ENCODE assay signal across 11 cellular contexts in genomic region chr1:226568077-226568831, GRCh38. TPM values are rescaled to one million over a fixed set of nuclear protein-coding genes. Genes with fewer than 3 reads are reported as not detected.
DNase-seq lines count a peak whose midpoint lies in the region; ATAC-seq, FAIRE-seq and TF ChIP-seq lines count a peak whose summit lies in the region.
"Had no signal": no experiment of that assay in that cellular context is flagged by ENCODE, and none has a peak within 500 bp of the region (broad histone marks: within the 10 kb centered on the region; RNA-seq: fewer than 3 reads in every experiment).

No MANE protein-coding gene starts in this region.

- no peaks in the 10 kb centered on the region for H3K36me3 Mint-ChIP-seq in neural progenitor cell
- H3K36me3 Mint-ChIP-seq in activated T-helper 1 cell treated with anti-CD3 and anti-CD28 coated beads, Interleukin-12 subunit alpha, Interleukin-12 subunit beta, Interleukin-2, Interleukin-4 antibody, amounts not matched to agents 30 ng/mL and 10 ng/mL and 1 ng/mL, durations not matched to agents 14 hours and 24 hours and 36 hours (ENCODE audit: low read depth), result no peaks in the 10 kb centered on the region

- no peaks in the 10 kb centered on the region for H4K20me1 ChIP-seq in MM.1S (ENCODE audit: insufficient read depth, low read length)
- H4K20me1 ChIP-seq in neural progenitor cell (ENCODE audit: low read depth), result no peaks in the 10 kb centered on the region

- H3K27ac ChIP-seq in MM.1S (ENCODE audit: low read length), result no peak overlapping the region
- no peak overlapping the region for H3K27ac ChIP-seq in neural progenitor cell

- peaks cover 13% of the 10 kb centered on the region for H3K4me1 Mint-ChIP-seq in neural progenitor cell
- no peaks in the 10 kb centered on the region for H3K4me1 Mint-ChIP-seq in activated T-helper 1 cell treated with anti-CD3 and anti-CD28 coated beads, Interleukin-12 subunit alpha, Interleukin-12 subunit beta, Interleukin-2, Interleukin-4 antibody, amounts not matched to agents 30 ng/mL and 10 ng/mL and 1 ng/mL, durations not matched to agents 14 hours and 24 hours and 36 hours (ENCODE audit: low read depth)

- TF ChIP-seq CTCF in MM.1S (IDR thresholded peaks at IDR 0.05; ENCODE audit: low read length), result peak; percentile 25; the same call in 1 of the 2 replicates
- peak; percentile 21 for TF ChIP-seq CTCF in fibroblast of mammary gland (conservative IDR thresholded peaks at IDR 0.05; ENCODE audit: control insufficient read depth, insufficient read depth, low read depth, low read length)
- peak; percentile 46 for TF ChIP-seq CTCF in neural progenitor cell (IDR thresholded peaks at IDR 0.05)

- H3K9me3 ChIP-seq in MM.1S (replicated peaks; ENCODE audit: insufficient read depth, low read length) (no peaks in the 10 kb centered on the region), neural progenitor cell (ENCODE audit: low read depth) (no peaks in the 10 kb centered on the region)
- H3K9me3 ChIP-seq: Peyer's patch had no signal

- H3K4me3 ChIP-seq in MM.1S (ENCODE audit: low read length) (no peak overlapping the region), fibroblast of mammary gland (ENCODE audit: control insufficient read depth, low read depth, low read length) (no peak overlapping the region), neural progenitor cell (no peak overlapping the region)
- H3K4me3 ChIP-seq: Peyer's patch had no signal

- no peak overlapping the region for H3K4me3 Mint-ChIP-seq in neural progenitor cell
- H3K4me3 Mint-ChIP-seq in activated T-helper 1 cell treated with anti-CD3 and anti-CD28 coated beads, Interleukin-12 subunit alpha, Interleukin-12 subunit beta, Interleukin-2, Interleukin-4 antibody, amounts not matched to agents 30 ng/mL and 10 ng/mL and 1 ng/mL, durations not matched to agents 14 hours and 24 hours and 36 hours, result no peak overlapping the region

- H3K27me3 ChIP-seq in MM.1S (replicated peaks; ENCODE audit: insufficient read depth, low read length) (no peaks in the 10 kb centered on the region), neural progenitor cell (no peaks in the 10 kb centered on the region)
- H3K27me3 ChIP-seq: Peyer's patch had no signal

- DNase-seq in D341Med (ENCODE audit: low spot score) (peak; percentile 70), MM.1S (no peak), fibroblast of mammary gland (ENCODE audit: low read depth) (peak; percentile 15), neural progenitor cell (ENCODE audit: low spot score) (peak; percentile 22), GM12891 (ENCODE audit: insufficient read length, low spot score) (no peak)
- DNase-seq in activated T-helper 1 cell treated with anti-CD3 and anti-CD28 coated beads, Interleukin-12 subunit alpha, Interleukin-12 subunit beta, Interleukin-2, Interleukin-4 antibody, amounts not matched to agents 30 ng/mL and 10 ng/mL and 1 ng/mL, durations not matched to agents 14 hours and 24 hours and 36 hours (ENCODE audit: low spot score), result no peak
- DNase-seq: stimulated activated CD4-positive, alpha-beta T cell treated with anti-CD3 and anti-CD28 coated beads, Interleukin-12 subunit alpha, Interleukin-12 subunit beta, amount 100 ng/mL, for 4 hours had no signal

- no peaks in the 10 kb centered on the region for H3F3A ChIP-seq in MM.1S (ENCODE audit: insufficient read depth, low read length)
- H3F3A ChIP-seq in neural progenitor cell (ENCODE audit: low read depth), result no peaks in the 10 kb centered on the region

- H3K27ac Mint-ChIP-seq in neural progenitor cell, result no peak overlapping the region
- H3K27ac Mint-ChIP-seq in activated T-helper 1 cell treated with anti-CD3 and anti-CD28 coated beads, Interleukin-12 subunit alpha, Interleukin-12 subunit beta, Interleukin-2, Interleukin-4 antibody, amounts not matched to agents 30 ng/mL and 10 ng/mL and 1 ng/mL, durations not matched to agents 14 hours and 24 hours and 36 hours, result no peak overlapping the region
- H3K27ac Mint-ChIP-seq: activated T-helper 2 cell treated with anti-CD3 and anti-CD28 coated beads, Interferon-gamma antibody, Interleukin-2, Interleukin-4, amounts not matched to agents 10 μg/mL and 5 μg/mL and 100 μg/mL, durations not matched to agents 14 hours and 24 hours and 36 hours had no signal

- no peaks in the 10 kb centered on the region for H3K79me2 ChIP-seq in MM.1S (ENCODE audit: low read length)
- no peaks in the 10 kb centered on the region for H3K79me2 ChIP-seq in neural progenitor cell (ENCODE audit: low read depth)

- no peak for FAIRE-seq in GM12891 (lab: Jason Lieb, UNC)

- H3K9ac ChIP-seq in MM.1S (ENCODE audit: low read length) (no peak overlapping the region), neural progenitor cell (no peak overlapping the region)

- peaks cover 2% of the 10 kb centered on the region for H3K9me3 Mint-ChIP-seq in neural progenitor cell
- H3K9me3 Mint-ChIP-seq in activated T-helper 1 cell treated with anti-CD3 and anti-CD28 coated beads, Interleukin-12 subunit alpha, Interleukin-12 subunit beta, Interleukin-2, Interleukin-4 antibody, amounts not matched to agents 30 ng/mL and 10 ng/mL and 1 ng/mL, durations not matched to agents 14 hours and 24 hours and 36 hours, result no peaks in the 10 kb centered on the region
- H3K9me3 Mint-ChIP-seq: activated T-helper 2 cell treated with anti-CD3 and anti-CD28 coated beads, Interferon-gamma antibody, Interleukin-2, Interleukin-4, amounts not matched to agents 10 μg/mL and 5 μg/mL and 100 μg/mL, durations not matched to agents 14 hours and 24 hours and 36 hours had no signal

- H3K27me3 Mint-ChIP-seq in neural progenitor cell (ENCODE audit: insufficient read depth, low read depth), result peaks cover 3% of the 10 kb centered on the region
- H3K27me3 Mint-ChIP-seq in activated T-helper 1 cell treated with anti-CD3 and anti-CD28 coated beads, Interleukin-12 subunit alpha, Interleukin-12 subunit beta, Interleukin-2, Interleukin-4 antibody, amounts not matched to agents 30 ng/mL and 10 ng/mL and 1 ng/mL, durations not matched to agents 14 hours and 24 hours and 36 hours (ENCODE audit: insufficient read depth), result peaks cover 16% of the 10 kb centered on the region

- no peak for TF ChIP-seq POLR2A in GM12891 (IDR thresholded peaks at IDR 0.05; ENCODE audit: low read depth, low read length)

- H2AFZ ChIP-seq in MM.1S (ENCODE audit: low read length) (no peak overlapping the region), neural progenitor cell (replicated peaks) (no peak overlapping the region)

- H3K4me2 ChIP-seq in MM.1S (ENCODE audit: low read depth, low read length) (no peak overlapping the region), neural progenitor cell (no peak overlapping the region)

- no peaks in the 10 kb centered on the region for H3K36me3 ChIP-seq in MM.1S (replicated peaks; ENCODE audit: insufficient read depth, low read length)
- H3K36me3 ChIP-seq in neural progenitor cell, result no peaks in the 10 kb centered on the region
- H3K36me3 ChIP-seq: Peyer's patch had no signal

- H3K4me1 ChIP-seq in MM.1S (ENCODE audit: low read length), result no peaks in the 10 kb centered on the region
- peaks cover 6% of the 10 kb centered on the region for H3K4me1 ChIP-seq in neural progenitor cell

- no peak for ATAC-seq in HG03439 (IDR thresholded peaks at IDR 0.05; ENCODE audit: unreplicated experiment)
- ATAC-seq in HG03571 (IDR thresholded peaks at IDR 0.05; ENCODE audit: unreplicated experiment), result no peak

- intact Hi-C loops in activated T-helper 1 cell treated with anti-CD3 and anti-CD28 coated beads, Interleukin-12 subunit alpha, Interleukin-12 subunit beta, Interleukin-2, Interleukin-4 antibody, amounts not matched to agents 30 ng/mL and 10 ng/mL and 1 ng/mL, durations not matched to agents 14 hours and 24 hours and 36 hours (cut with micrococcal nuclease), result no loop called here

- no peaks in the 10 kb centered on the region for H3K9me2 ChIP-seq in MM.1S (replicated peaks; ENCODE audit: insufficient read depth, low read length)

TF ChIP-seq in GM12891, 5 proteins besides CTCF, POLR2A, EP300 and RAD21:
- TF ChIP-seq PAX5 (IDR thresholded peaks at IDR 0.05; ENCODE audit: insufficient read depth, low read length, severe bottlenecking), result no peak
- TF ChIP-seq SPI1 (IDR thresholded peaks at IDR 0.05; ENCODE audit: low read depth, low read length), result no peak
- no peak for TF ChIP-seq TAF1 (IDR thresholded peaks at IDR 0.05; ENCODE audit: low read depth, low read length)
- TF ChIP-seq POU2F2 (IDR thresholded peaks at IDR 0.05; ENCODE audit: low read depth, low read length), result no peak
- TF ChIP-seq POLR2AphosphoS5 (IDR thresholded peaks at IDR 0.05; ENCODE audit: low read depth, low read length), result no peak

RNA-seq across cellular contexts. Expression of gene STUM, which starts 19.7 kb away (rescaled TPM):
- total RNA-seq in neural progenitor cell (ENCODE audit: low replicate concordance), result 0.19 TPM in 1 of 2 replicates, not detected in the other
- total RNA-seq in activated T-helper 1 cell treated with anti-CD3 and anti-CD28 coated beads, Interleukin-12 subunit alpha, Interleukin-12 subunit beta, Interleukin-2, Interleukin-4 antibody, amounts not matched to agents 30 ng/mL and 10 ng/mL and 1 ng/mL, durations not matched to agents 14 hours and 24 hours and 36 hours, result not detected in 2 replicates
- polyA plus RNA-seq in GM12891 (2012; ENCODE audit: low read depth, missing spikeins), result 0.13 TPM
- total RNA-seq: activated T-helper 2 cell treated with anti-CD3 and anti-CD28 coated beads, Interferon-gamma antibody, Interleukin-2, Interleukin-4, amounts not matched to agents 10 μg/mL and 5 μg/mL and 100 μg/mL, durations not matched to agents 14 hours and 24 hours and 36 hours had no signal

Comparison
In these comparisons a context has a peak if more than half of its experiments do, and no peak if none do; other contexts are left out.
1. DNase-seq: peak in D341Med (single experiment), fibroblast of mammary gland (single experiment) and neural progenitor cell (single experiment); none in MM.1S (single experiment), activated T-helper 1 cell treated with anti-CD3 and anti-CD28 coated beads, Interleukin-12 subunit alpha, Interleukin-12 subunit beta, Interleukin-2, Interleukin-4 antibody, amounts not matched to agents 30 ng/mL and 10 ng/mL and 1 ng/mL, durations not matched to agents 14 hours and 24 hours and 36 hours (single experiment) and GM12891 (single experiment).
2. Peak in every context shown above with its lines, with median percentiles within 50 percentile points of each other: CTCF ChIP-seq.